In the genomic region with DNA sequence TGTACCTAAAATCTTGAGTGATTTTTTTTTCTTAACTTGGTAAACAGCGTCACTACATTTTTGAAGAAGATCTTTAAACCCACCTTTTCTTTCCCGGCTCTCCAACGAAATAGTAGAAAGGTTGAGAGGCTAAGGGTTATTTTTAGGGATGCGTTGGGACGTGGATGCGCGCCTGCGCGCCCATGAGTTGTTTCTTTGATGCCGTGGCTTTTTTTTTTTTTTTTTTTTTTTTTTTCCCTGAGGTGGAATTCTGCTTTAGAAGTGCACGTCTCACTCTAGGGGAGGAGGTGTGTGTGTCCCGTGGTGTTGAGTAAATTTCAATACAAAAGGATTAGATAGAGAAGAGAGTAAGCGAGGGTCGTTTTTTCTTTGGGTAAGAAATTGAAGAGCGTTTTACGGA, we compare ENCODE assay signal across 14 cellular contexts. TPM values are rescaled to one million over a fixed set of nuclear protein-coding genes. Genes with fewer than 3 reads are reported as not detected.
DNase-seq lines count a peak whose midpoint lies in the region; ATAC-seq, FAIRE-seq and TF ChIP-seq lines count a peak whose summit lies in the region.
"Had no signal": no experiment of that assay in that cellular context is flagged by ENCODE, and none has a peak within 500 bp of the region (broad histone marks: within the 10 kb centered on the region; RNA-seq: fewer than 3 reads in every experiment).

No MANE protein-coding gene starts in this region.

- H3K4me1 Mint-ChIP-seq in activated CD8-positive, alpha-beta T cell treated with anti-CD3 and anti-CD28 coated beads, Interleukin-2, amount 10 ng/mL, durations not matched to agents 7 days and 5 days (ENCODE audit: low read depth): peaks cover 22% of the 10 kb centered on the region
- H3K4me1 Mint-ChIP-seq in activated CD8-positive, alpha-beta T cell treated with anti-CD3 and anti-CD28 coated beads for 36 hours (ENCODE audit: low read depth): peaks cover 15% of the 10 kb centered on the region
- peaks cover 4 to 24% (median 7%) of the 10 kb centered on the region in 3 donors for H3K4me1 Mint-ChIP-seq in IgD-negative memory B cell
- peaks cover 61% of the 10 kb centered on the region for H3K4me1 Mint-ChIP-seq in neural progenitor cell

- H3K27me3 Mint-ChIP-seq in activated CD8-positive, alpha-beta T cell treated with anti-CD3 and anti-CD28 coated beads, Interleukin-2, amount 10 ng/mL, durations not matched to agents 7 days and 5 days (ENCODE audit: low read depth): peaks cover 77% of the 10 kb centered on the region
- peaks cover 74% of the 10 kb centered on the region for H3K27me3 Mint-ChIP-seq in activated CD8-positive, alpha-beta T cell treated with anti-CD3 and anti-CD28 coated beads for 36 hours
- H3K27me3 Mint-ChIP-seq in IgD-negative memory B cell: peaks cover 65% of the 10 kb centered on the region
- H3K27me3 Mint-ChIP-seq in neural progenitor cell (ENCODE audit: insufficient read depth, low read depth): peaks cover 55% of the 10 kb centered on the region

- H3K4me1 ChIP-seq in K562 (replicated peaks in 1 of 2; ENCODE audit: control insufficient read depth in 2 of 2, insufficient read depth in 2 of 2, low read length in 2 of 2) (peaks cover 0 to 20% of the 10 kb centered on the region in 2 experiments; a peak in 3 of 5 replicates), neural progenitor cell (peaks cover 51% of the 10 kb centered on the region), adrenal gland (replicated peaks in 1 of 2) (peaks cover 5 to 20% of the 10 kb centered on the region in 2 donors)

- H3K9ac ChIP-seq in K562 (ENCODE audit: insufficient read depth in 1 of 2, low read depth in 2 of 2, low read length in 2 of 2) (peak overlapping the region; percentile 74 to 91; a peak in 3 of 4 replicates), neural progenitor cell (no peak overlapping the region)

- H3F3A ChIP-seq in neural progenitor cell (ENCODE audit: low read depth): peaks cover 74% of the 10 kb centered on the region

- no peaks in the 10 kb centered on the region for H3K36me3 ChIP-seq in K562 (ENCODE audit: control insufficient read depth, insufficient read depth, low read length)
- H3K36me3 ChIP-seq in neural progenitor cell: peaks cover under 1% of the 10 kb centered on the region
- no peaks in the 10 kb centered on the region for H3K36me3 ChIP-seq in adrenal gland (replicated peaks in 1 of 2)
- H3K36me3 ChIP-seq: sigmoid colon, transverse colon had no signal

- H3K27me3 ChIP-seq in K562 (ENCODE audit: control insufficient read depth in 2 of 2, insufficient read depth in 2 of 2, low read length in 2 of 2) (peaks cover 0 to 13% of the 10 kb centered on the region in 2 experiments; a peak in 4 of 5 replicates), neural progenitor cell (peaks cover 54% of the 10 kb centered on the region), adrenal gland (peaks cover 98% of the 10 kb centered on the region)

- H3K4me3 Mint-ChIP-seq in activated CD8-positive, alpha-beta T cell treated with anti-CD3 and anti-CD28 coated beads, Interleukin-2, amount 10 ng/mL, durations not matched to agents 7 days and 5 days: peak overlapping the region; percentile 23
- no peak overlapping the region for H3K4me3 Mint-ChIP-seq in activated CD8-positive, alpha-beta T cell treated with anti-CD3 and anti-CD28 coated beads for 36 hours
- H3K4me3 Mint-ChIP-seq in IgD-negative memory B cell (peak overlapping the region in 3 of 4 donors; percentile 20 to 52 (median 46)), neural progenitor cell (peak overlapping the region; percentile 90)

- DNase-seq in activated CD8-positive, alpha-beta T cell treated with anti-CD3 and anti-CD28 coated beads, Interleukin-2, amount 10 ng/mL, durations not matched to agents 7 days and 5 days: no peak
- DNase-seq in activated CD8-positive, alpha-beta T cell treated with anti-CD3 and anti-CD28 coated beads for 36 hours: no peak
- no peak for DNase-seq in K562 (ENCODE audit: extremely low read depth in 1 of 4, low spot score in 3 of 4)
- peak; percentile 70 for DNase-seq in neural progenitor cell (ENCODE audit: low spot score)
- no peak for DNase-seq in adrenal gland
- DNase-seq: body of pancreas; NK-92 treated with Interleukin-12 subunit alpha and Interleukin-12 subunit beta, amount 100 ng/mL, for 24 hours; sigmoid colon; transverse colon had no signal

- FAIRE-seq in K562 (lab: Jason Lieb, UNC): no peak

- TF ChIP-seq CTCF in activated CD8-positive, alpha-beta T cell treated with anti-CD3 and anti-CD28 coated beads for 36 hours (IDR thresholded peaks at IDR 0.05): no peak
- TF ChIP-seq CTCF in K562 (IDR thresholded peaks at IDR 0.05 in 2 of 3, conservative IDR thresholded peaks at IDR 0.05 in 1 of 3; ENCODE audit: insufficient read depth in 2 of 3, low read depth in 1 of 3, low read length in 3 of 3) (no peak), neural progenitor cell (IDR thresholded peaks at IDR 0.05) (no peak), adrenal gland (IDR thresholded peaks at IDR 0.05) (no peak)

- CTCF ChIA-PET in activated CD8-positive, alpha-beta T cell treated with anti-CD3 and anti-CD28 coated beads, Interleukin-2, amount 10 ng/mL, durations not matched to agents 7 days and 5 days (lab: Charles Lee): interaction anchor here (1.0 kb wide), 1 partner anchor 9 kb away, joined by 3 read pairs; no protein-coding TSS in a partner anchor
- CTCF ChIA-PET in activated CD8-positive, alpha-beta T cell treated with anti-CD3 and anti-CD28 coated beads for 36 hours (lab: Charles Lee): no interaction called here
- CTCF ChIA-PET in K562 (lab: Yijun Ruan, JAX; ENCODE audit: low intra/inter-chr PET ratio): no interaction called here

- no peak for TF ChIP-seq EP300 in K562 (IDR thresholded peaks at IDR 0.05; ENCODE audit: low read length)

- H3K27ac ChIP-seq in K562 (ENCODE audit: extremely low read depth, low read depth, low read length) (peak overlapping the region; percentile 80; the same call in 2 of the 3 replicates), neural progenitor cell (peak overlapping the region; percentile 7), adrenal gland (no peak overlapping the region)
- H3K27ac ChIP-seq: body of pancreas, hepatocyte, sigmoid colon, transverse colon had no signal

- peak overlapping the region; percentile 54 for H3K27ac Mint-ChIP-seq in activated CD8-positive, alpha-beta T cell treated with anti-CD3 and anti-CD28 coated beads, Interleukin-2, amount 10 ng/mL, durations not matched to agents 7 days and 5 days
- no peak overlapping the region for H3K27ac Mint-ChIP-seq in activated CD8-positive, alpha-beta T cell treated with anti-CD3 and anti-CD28 coated beads for 36 hours
- H3K27ac Mint-ChIP-seq in IgD-negative memory B cell (peak overlapping the region; percentile 73 to 95 (median 86)), neural progenitor cell (peak overlapping the region; percentile 81)

- intact Hi-C loops in activated CD8-positive, alpha-beta T cell treated with anti-CD3 and anti-CD28 coated beads for 36 hours (cut with micrococcal nuclease): loop anchor here (10.0 kb wide), 1 partner anchor 467 kb away; no protein-coding TSS in a partner anchor
- intact Hi-C loops in K562 (cut with micrococcal nuclease): no loop called here
- intact Hi-C loops in adrenal gland (cut with DNase I): loop anchor here in 1 of 2 donors (10.0 kb wide), 1 partner anchor 717 kb away; no protein-coding TSS in a partner anchor

- H3K4me3 ChIP-seq in K562 (peak overlapping the region; percentile 68), neural progenitor cell (peak overlapping the region; percentile 94), adrenal gland (no peak overlapping the region)
- H3K4me3 ChIP-seq: body of pancreas had no signal

- no peaks in the 10 kb centered on the region for H3K9me1 ChIP-seq in K562 (ENCODE audit: control insufficient read depth, insufficient read depth, low read length)

- TF ChIP-seq POLR2A in K562 (conservative IDR thresholded peaks at IDR 0.05) (no peak), adrenal gland (IDR thresholded peaks at IDR 0.05) (no peak)

- no peak for ATAC-seq in activated CD8-positive, alpha-beta T cell treated with anti-CD3 and anti-CD28 coated beads, Interleukin-2, amount 10 ng/mL, durations not matched to agents 7 days and 5 days
- no peak for ATAC-seq in activated CD8-positive, alpha-beta T cell treated with anti-CD3 and anti-CD28 coated beads for 36 hours
- ATAC-seq in K562 (no peak), HG03196 (IDR thresholded peaks at IDR 0.05; ENCODE audit: unreplicated experiment) (no peak), GM21825 (IDR thresholded peaks at IDR 0.05; ENCODE audit: unreplicated experiment) (no peak)
- ATAC-seq: body of pancreas had no signal

- H3K36me3 Mint-ChIP-seq in activated CD8-positive, alpha-beta T cell treated with anti-CD3 and anti-CD28 coated beads, Interleukin-2, amount 10 ng/mL, durations not matched to agents 7 days and 5 days (ENCODE audit: low read depth): peaks cover 20% of the 10 kb centered on the region
- peaks cover 4% of the 10 kb centered on the region for H3K36me3 Mint-ChIP-seq in activated CD8-positive, alpha-beta T cell treated with anti-CD3 and anti-CD28 coated beads for 36 hours (ENCODE audit: low read depth)
- H3K36me3 Mint-ChIP-seq in IgD-negative memory B cell (no peaks in the 10 kb centered on the region), neural progenitor cell (peaks cover 9% of the 10 kb centered on the region)

- peak overlapping the region; percentile 97 for H3K4me2 ChIP-seq in K562 (ENCODE audit: insufficient read depth, low read length)
- peak overlapping the region; percentile 83 for H3K4me2 ChIP-seq in neural progenitor cell

- no peaks in the 10 kb centered on the region for H3K9me3 ChIP-seq in K562 (replicated peaks; ENCODE audit: control insufficient read depth, insufficient read depth, low read depth, low read length)
- no peaks in the 10 kb centered on the region for H3K9me3 ChIP-seq in neural progenitor cell (ENCODE audit: low read depth)
- no peaks in the 10 kb centered on the region for H3K9me3 ChIP-seq in adrenal gland (replicated peaks in 1 of 3)
- H3K9me3 ChIP-seq: sigmoid colon, transverse colon had no signal

- in situ Hi-C loops in K562 (cut with MboI): no loop called here

- BruUV-seq in K562 (replicated peaks; lab: Mats Ljungman, UMichigan): no TSS peak

- POLR2A ChIA-PET in activated CD8-positive, alpha-beta T cell treated with anti-CD3 and anti-CD28 coated beads, Interleukin-2, amount 10 ng/mL, durations not matched to agents 7 days and 5 days (lab: Charles Lee): no interaction called here
- POLR2A ChIA-PET in activated CD8-positive, alpha-beta T cell treated with anti-CD3 and anti-CD28 coated beads for 36 hours (lab: Charles Lee): no interaction called here
- POLR2A ChIA-PET in K562 (lab: Yijun Ruan, JAX): no interaction called here

- WGBS in K562 (ENCODE audit: insufficient coverage, low coverage, missing lambda C conversion rate): 55% methylated on average over 15 of the region's 16 CpGs
- 12 to 18% (median 14%) methylated on average over 16 of the region's 16 CpGs for WGBS in adrenal gland, 4 donors

- H3K79me2 ChIP-seq in K562 (ENCODE audit: control insufficient read depth, insufficient read depth, low read length) (no peaks in the 10 kb centered on the region), neural progenitor cell (ENCODE audit: low read depth) (peaks cover 37% of the 10 kb centered on the region)
- H3K79me2 ChIP-seq: hepatocyte had no signal

- H2AFZ ChIP-seq in K562 (ENCODE audit: low read depth, low read length) (peak overlapping the region; percentile 99), neural progenitor cell (replicated peaks) (peak overlapping the region; percentile 30)

- H3K9me3 Mint-ChIP-seq in activated CD8-positive, alpha-beta T cell treated with anti-CD3 and anti-CD28 coated beads, Interleukin-2, amount 10 ng/mL, durations not matched to agents 7 days and 5 days (ENCODE audit: insufficient read depth): peaks cover 3% of the 10 kb centered on the region
- peaks cover 9% of the 10 kb centered on the region for H3K9me3 Mint-ChIP-seq in activated CD8-positive, alpha-beta T cell treated with anti-CD3 and anti-CD28 coated beads for 36 hours
- H3K9me3 Mint-ChIP-seq in IgD-negative memory B cell: peaks cover 3 to 10% (median 5%) of the 10 kb centered on the region in 3 donors
- H3K9me3 Mint-ChIP-seq in neural progenitor cell: peaks cover 3% of the 10 kb centered on the region

- TF ChIP-seq RAD21 in K562 (CRISPR knock-in tag; conservative IDR thresholded peaks at IDR 0.05 in 1 of 2, IDR thresholded peaks at IDR 0.05 in 1 of 2): no peak

- H4K20me1 ChIP-seq in K562 (replicated peaks; ENCODE audit: control insufficient read depth, insufficient read depth, low read length): no peaks in the 10 kb centered on the region
- peaks cover 35% of the 10 kb centered on the region for H4K20me1 ChIP-seq in neural progenitor cell (ENCODE audit: low read depth)

RNA-seq across cellular contexts. Expression of a gene that starts 1.0 kb away (rescaled TPM):
- not detected for total RNA-seq in activated CD8-positive, alpha-beta T cell treated with anti-CD3 and anti-CD28 coated beads, Interleukin-2, amount 10 ng/mL, durations not matched to agents 7 days and 5 days
- not detected for total RNA-seq in activated CD8-positive, alpha-beta T cell treated with anti-CD3 and anti-CD28 coated beads for 36 hours
- not detected for polyA plus RNA-seq in IgD-negative memory B cell
- total RNA-seq in K562 (2011; cell fraction: chromatin; rRNA removed; ENCODE audit: low replicate concordance): 0.53 and 0.62 TPM in 2 replicates
- 0.53 and 0.83 TPM in 2 replicates for total RNA-seq in K562 (2011; cell fraction: nucleolus; rRNA removed)
- total RNA-seq in K562 (2011; cell fraction: nucleoplasm; rRNA removed): 0.59 and 0.76 TPM in 2 replicates
- 0.16 and 0.73 TPM in 2 replicates for total RNA-seq in K562 (2014; rRNA removed)
- total RNA-seq in K562 (2014; rRNA removed; fragmentation: Illumina TruSeq; extraction: Trizol): 0.13 and 0.15 TPM in 2 replicates
- 0.14 and 0.15 TPM in 2 replicates for total RNA-seq in K562 (2015; rRNA removed; fragmentation: Illumina TruSeq; extraction: Trizol)
- total RNA-seq in K562 (2021): 1.0 and 1.2 TPM in 2 replicates
- polyA plus RNA-seq in K562 (2011; rRNA removed): 0.23 and 0.35 TPM in 2 replicates
- polyA plus RNA-seq in K562 (2011; cell fraction: cytosol; rRNA removed): 0.22 and 1.8 TPM in 2 replicates
- polyA plus RNA-seq in K562 (2011; cell fraction: nucleus; rRNA removed): 0.37 and 1.5 TPM in 2 replicates
- polyA plus RNA-seq in K562 (2012): 0.27 and 0.30 TPM in 2 replicates
- polyA plus RNA-seq in K562 (2014; fragmentation: Illumina TruSeq; extraction: Trizol): 0.18 and 0.19 TPM in 2 replicates
- under 1 TPM; 0.04 to 0.06 TPM for polyA plus RNA-seq in K562 (2014; fragmentation: Nextera tagmentation; extraction: Ambion mirVana)
- 0.09 and 0.23 TPM in 2 replicates for polyA plus RNA-seq in K562 (2014; rRNA removed)
- 0.12 and 0.56 TPM in 2 replicates for polyA minus RNA-seq in K562 (2011; rRNA and poly(A)+ RNA removed)
- 0.86 TPM in 1 of 2 replicates, not detected in the other for polyA minus RNA-seq in K562 (2011; cell fraction: cytosol; rRNA and poly(A)+ RNA removed)
- 0.89 and 2.0 TPM in 2 replicates for polyA minus RNA-seq in K562 (2011; cell fraction: nucleus; rRNA and poly(A)+ RNA removed)
- total RNA-seq in neural progenitor cell (ENCODE audit: low replicate concordance): 19.8 and 60.7 TPM in 2 replicates
- not detected for total RNA-seq in adrenal gland
- not detected for polyA plus RNA-seq in adrenal gland
- total RNA-seq: body of pancreas, mononuclear cell, sigmoid colon, transverse colon had no signal
- polyA plus RNA-seq: sigmoid colon had no signal

Comparison
In these comparisons a context has a peak if more than half of its experiments do, and no peak if none do; other contexts are left out.
1. H3K27ac ChIP-seq: peak in K562 (single experiment) and neural progenitor cell (single experiment); none in adrenal gland (0 of 5).
2. H3K4me3 ChIP-seq: peak in K562 (single experiment) and neural progenitor cell (single experiment); none in adrenal gland (0 of 4).